ENCODE assay signal across 15 cellular contexts in the genomic region with DNA sequence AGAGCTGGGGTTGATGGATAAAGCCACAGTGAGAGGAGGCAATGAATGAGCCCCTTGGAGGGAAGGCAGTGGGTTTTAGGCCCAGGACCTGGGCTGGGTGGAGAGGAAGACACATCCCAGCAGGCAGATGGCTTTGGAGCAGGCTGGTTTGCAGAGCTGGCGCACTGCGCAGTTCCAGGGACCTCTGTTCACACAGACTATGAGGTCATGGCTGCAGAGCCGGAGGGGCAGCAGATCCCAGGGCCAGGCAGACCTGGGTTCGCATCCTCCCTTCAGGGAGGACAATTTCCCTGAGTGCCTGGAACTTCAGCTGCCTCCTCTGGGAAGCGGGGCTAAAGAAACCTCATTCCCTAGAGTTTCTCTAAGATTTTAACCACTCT. TPM values are rescaled to one million over a fixed set of nuclear protein-coding genes. Genes with fewer than 3 reads are reported as not detected.
A peak's percentile ranks its signal among the peaks of the same experiment; 100 is the strongest.
DNase-seq lines count a peak whose midpoint lies in the region; ATAC-seq and TF ChIP-seq lines count a peak whose summit lies in the region.
"Had no signal": no experiment of that assay in that cellular context is flagged by ENCODE, and none has a peak within 500 bp of the region (broad histone marks: within the 10 kb centered on the region; RNA-seq: fewer than 3 reads in every experiment).

No MANE protein-coding gene starts in this region.

- BruUV-seq in Calu3 (replicated peaks; lab: Mats Ljungman, UMichigan): no TSS peak

- H3K4me1 ChIP-seq in muscle layer of colon (ENCODE audit: insufficient read depth, low read length): peaks cover 3% of the 10 kb centered on the region
- H3K4me1 ChIP-seq: A549, vagina had no signal

- H3K27me3 ChIP-seq in muscle layer of colon (ENCODE audit: control insufficient read depth in 1 of 2, insufficient read depth in 2 of 2, low read length in 2 of 2): no peaks in the 10 kb centered on the region
- H3K27me3 ChIP-seq: vagina had no signal

- H3K9me3 Mint-ChIP-seq in activated CD4-positive, alpha-beta T cell treated with anti-CD3 and anti-CD28 coated beads for 36 hours (ENCODE audit: low read depth): no peaks in the 10 kb centered on the region
- no peaks in the 10 kb centered on the region for H3K9me3 Mint-ChIP-seq in activated CD8-positive, alpha-beta T cell treated with anti-CD3 and anti-CD28 coated beads, Interleukin-2, amount 10 ng/mL, durations not matched to agents 7 days and 5 days (ENCODE audit: insufficient read depth)
- H3K9me3 Mint-ChIP-seq in Calu3 (ENCODE audit: low read depth, unreplicated experiment): no peaks in the 10 kb centered on the region

- POLR2A ChIA-PET in activated CD4-positive, alpha-beta T cell treated with anti-CD3 and anti-CD28 coated beads for 36 hours (lab: Charles Lee): interaction anchor here (1.1 kb wide), 1 partner anchor 198 kb away, joined by 3 read pairs; a partner anchor contains a TSS
- POLR2A ChIA-PET in activated CD8-positive, alpha-beta T cell treated with anti-CD3 and anti-CD28 coated beads, Interleukin-2, amount 10 ng/mL, durations not matched to agents 7 days and 5 days (lab: Charles Lee): interaction anchor here (0.6 to 1.4 kb wide), 2 partner anchors 80 to 299 kb away, joined by 3 to 4 read pairs; no protein-coding TSS in a partner anchor

- H3K4me3 ChIP-seq in muscle layer of colon (ENCODE audit: low read depth in 1 of 2, low read length in 2 of 2): no peak overlapping the region
- H3K4me3 ChIP-seq: A549, vagina had no signal

- H3K27ac ChIP-seq in muscle layer of colon (ENCODE audit: low read depth, low read length): peak overlapping the region; percentile 23
- H3K27ac ChIP-seq: A549, vagina had no signal

- no peak for TF ChIP-seq CTCF in GM20000 (IDR thresholded peaks at IDR 0.05; ENCODE audit: extremely low read depth, missing control alignments)
- TF ChIP-seq CTCF in Calu3 (IDR thresholded peaks at IDR 0.05; ENCODE audit: unreplicated experiment): no peak

- intact Hi-C loops in activated CD4-positive, alpha-beta T cell treated with anti-CD3 and anti-CD28 coated beads for 36 hours (cut with DNase I, micrococcal nuclease): loop anchor here (5.0 to 10.0 kb wide), 3 partner anchors 194 to 444 kb away; a partner anchor contains a TSS
- intact Hi-C loops in Calu3 (cut with micrococcal nuclease; ENCODE audit: unreplicated experiment): no loop called here

- no peaks in the 10 kb centered on the region for H3K9me3 ChIP-seq in muscle layer of colon (ENCODE audit: low read length)
- H3K9me3 ChIP-seq: A549, vagina had no signal

- ATAC-seq in activated CD4-positive, alpha-beta T cell treated with anti-CD3 and anti-CD28 coated beads for 36 hours: no peak
- ATAC-seq in GM18505 (IDR thresholded peaks at IDR 0.05; ENCODE audit: unreplicated experiment): no peak
- no peak for ATAC-seq in activated CD8-positive, alpha-beta T cell treated with anti-CD3 and anti-CD28 coated beads, Interleukin-2, amount 10 ng/mL, durations not matched to agents 7 days and 5 days
- ATAC-seq: A549 had no signal

- DNase-seq in activated CD4-positive, alpha-beta T cell treated with anti-CD3 and anti-CD28 coated beads for 36 hours: no peak
- DNase-seq in activated CD4-positive, alpha-beta T cell treated with anti-CD3 and anti-CD28 coated beads for 1 hour: no peak
- no peak for DNase-seq in activated CD8-positive, alpha-beta T cell treated with anti-CD3 and anti-CD28 coated beads, Interleukin-2, amount 10 ng/mL, durations not matched to agents 7 days and 5 days
- no peak for DNase-seq in NCI-H1436 treated with DMSO at 0.1 percent for 48 hours (lab: John Stamatoyannopoulos, UW)
- no peak for DNase-seq in GM20000 (ENCODE audit: low spot score)
- DNase-seq in Calu3: no peak
- DNase-seq: left ventricle myocardium superior; NCI-H1105 treated with DMSO at 0.1 percent for 48 hours; NCI-H345; stimulated activated CD4-positive, alpha-beta T cell treated with anti-CD3 and anti-CD28 coated beads, Interleukin-4, amount 100 ng/mL, for 1 hour had no signal

- CTCF ChIA-PET in activated CD4-positive, alpha-beta T cell treated with anti-CD3 and anti-CD28 coated beads for 36 hours (lab: Charles Lee): interaction anchor here (0.6 to 3.9 kb wide), 13 partner anchors 10 to 203 kb away, joined by 3 to 34 read pairs (median 4); a partner anchor contains a TSS
- CTCF ChIA-PET in activated CD8-positive, alpha-beta T cell treated with anti-CD3 and anti-CD28 coated beads, Interleukin-2, amount 10 ng/mL, durations not matched to agents 7 days and 5 days (lab: Charles Lee): interaction anchor here (0.6 to 14.1 kb wide), 6 partner anchors 11 to 709 kb away, joined by 3 to 366 read pairs (median 10); a partner anchor contains a TSS
- CTCF ChIA-PET in Calu3 (lab: Charles Lee): interaction anchor here (0.8 kb wide), 1 partner anchor 9 kb away, joined by 4 read pairs; no protein-coding TSS in a partner anchor

- peaks cover 16% of the 10 kb centered on the region for H3K4me1 Mint-ChIP-seq in activated CD4-positive, alpha-beta T cell treated with anti-CD3 and anti-CD28 coated beads for 36 hours
- peaks cover 32% of the 10 kb centered on the region for H3K4me1 Mint-ChIP-seq in activated CD8-positive, alpha-beta T cell treated with anti-CD3 and anti-CD28 coated beads, Interleukin-2, amount 10 ng/mL, durations not matched to agents 7 days and 5 days (ENCODE audit: low read depth)
- H3K4me1 Mint-ChIP-seq in Calu3 (ENCODE audit: low read depth, unreplicated experiment): peaks cover 16% of the 10 kb centered on the region
- H3K4me1 Mint-ChIP-seq: brain had no signal

- H3K9ac ChIP-seq in muscle layer of colon (ENCODE audit: low read length): no peak overlapping the region

- H3K36me3 ChIP-seq in muscle layer of colon (ENCODE audit: insufficient read depth, low read length): peaks cover 5% of the 10 kb centered on the region

- peak; percentile 26 for TF ChIP-seq POLR2A in GM18505 (IDR thresholded peaks at IDR 0.05; ENCODE audit: borderline replicate concordance, extremely low read depth, insufficient read depth, insufficient read length)

- H3K36me3 Mint-ChIP-seq in activated CD4-positive, alpha-beta T cell treated with anti-CD3 and anti-CD28 coated beads for 36 hours (ENCODE audit: low read depth): no peaks in the 10 kb centered on the region
- H3K36me3 Mint-ChIP-seq in activated CD8-positive, alpha-beta T cell treated with anti-CD3 and anti-CD28 coated beads, Interleukin-2, amount 10 ng/mL, durations not matched to agents 7 days and 5 days (ENCODE audit: low read depth): no peaks in the 10 kb centered on the region
- peaks cover 7% of the 10 kb centered on the region for H3K36me3 Mint-ChIP-seq in Calu3 (ENCODE audit: insufficient read depth, unreplicated experiment)

- H3K27ac Mint-ChIP-seq in activated CD4-positive, alpha-beta T cell treated with anti-CD3 and anti-CD28 coated beads for 36 hours: peak overlapping the region; percentile 86
- peak overlapping the region; percentile 91 for H3K27ac Mint-ChIP-seq in activated CD8-positive, alpha-beta T cell treated with anti-CD3 and anti-CD28 coated beads, Interleukin-2, amount 10 ng/mL, durations not matched to agents 7 days and 5 days
- H3K27ac Mint-ChIP-seq in Calu3 (ENCODE audit: unreplicated experiment): no peak overlapping the region
- H3K27ac Mint-ChIP-seq: brain had no signal

- peak overlapping the region; percentile 6 for H3K4me3 Mint-ChIP-seq in activated CD4-positive, alpha-beta T cell treated with anti-CD3 and anti-CD28 coated beads for 36 hours
- peak overlapping the region; percentile 42 for H3K4me3 Mint-ChIP-seq in activated CD8-positive, alpha-beta T cell treated with anti-CD3 and anti-CD28 coated beads, Interleukin-2, amount 10 ng/mL, durations not matched to agents 7 days and 5 days
- H3K4me3 Mint-ChIP-seq in Calu3 (ENCODE audit: low read depth, unreplicated experiment): no peak overlapping the region
- H3K4me3 Mint-ChIP-seq: brain had no signal

- H3K27me3 Mint-ChIP-seq in activated CD4-positive, alpha-beta T cell treated with anti-CD3 and anti-CD28 coated beads for 36 hours: no peaks in the 10 kb centered on the region
- H3K27me3 Mint-ChIP-seq in activated CD8-positive, alpha-beta T cell treated with anti-CD3 and anti-CD28 coated beads, Interleukin-2, amount 10 ng/mL, durations not matched to agents 7 days and 5 days (ENCODE audit: low read depth): no peaks in the 10 kb centered on the region
- H3K27me3 Mint-ChIP-seq in Calu3 (ENCODE audit: unreplicated experiment): peaks cover 17% of the 10 kb centered on the region

RNA-seq across cellular contexts. Expression of a gene that starts 28.2 kb away (rescaled TPM):
- total RNA-seq in activated CD4-positive, alpha-beta T cell treated with anti-CD3 and anti-CD28 coated beads for 36 hours: 100 to 1,000 TPM in 1 of 2 experiments, 10 to 100 TPM in 1; 87.6 to 101 TPM
- 100 to 1,000 TPM; 151 to 152 TPM for total RNA-seq in activated CD8-positive, alpha-beta T cell treated with anti-CD3 and anti-CD28 coated beads, Interleukin-2, amount 10 ng/mL, durations not matched to agents 7 days and 5 days
- total RNA-seq in Calu3 (2022): 38.0 and 40.2 TPM in 2 replicates

RNA-seq across cellular contexts. Expression of a gene that starts 41.6 kb away (rescaled TPM):
- total RNA-seq in activated CD4-positive, alpha-beta T cell treated with anti-CD3 and anti-CD28 coated beads for 36 hours: under 1 TPM in 1 of 2 experiments, not detected in 1; 0.19 TPM
- total RNA-seq in activated CD8-positive, alpha-beta T cell treated with anti-CD3 and anti-CD28 coated beads, Interleukin-2, amount 10 ng/mL, durations not matched to agents 7 days and 5 days: not detected
- total RNA-seq in Calu3 (2022): 0.61 TPM in 1 of 2 replicates, not detected in the other
